In the genomic region with DNA sequence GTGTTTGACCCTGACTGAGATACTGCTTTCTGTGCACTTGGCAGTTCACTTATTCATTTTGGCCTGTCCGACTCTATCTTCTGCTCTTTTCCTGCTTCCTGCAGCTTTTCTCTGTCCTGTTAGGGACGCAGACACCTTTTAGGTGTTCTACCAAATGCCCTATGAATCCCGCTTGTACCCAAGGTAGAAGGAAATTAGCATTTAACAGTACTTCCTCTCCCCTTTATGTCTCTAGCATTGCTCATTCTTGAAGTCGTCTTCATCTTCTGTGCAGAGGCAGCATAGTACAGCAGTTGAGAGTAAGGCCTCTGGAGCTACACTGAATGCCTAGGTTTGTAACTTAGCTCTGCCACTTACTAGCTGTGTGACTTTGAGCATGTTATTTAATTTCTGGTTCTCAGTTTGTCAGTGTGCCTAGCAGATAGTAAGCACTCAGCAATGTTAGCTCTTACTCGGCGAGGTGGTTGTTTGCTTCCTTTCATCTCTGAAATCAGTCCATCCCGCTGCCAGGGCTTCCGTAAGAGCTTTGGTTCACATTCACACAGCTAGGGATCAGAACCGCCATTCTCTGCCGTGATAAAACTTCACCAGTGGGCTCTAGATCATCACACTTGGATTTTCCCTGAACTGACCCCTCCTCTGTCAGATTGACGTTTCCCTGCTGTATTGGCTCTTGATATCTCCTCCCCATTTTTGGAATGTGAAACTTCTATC, we compare ENCODE assay signal across 1 cellular context.
TF ChIP-seq lines count a peak whose summit lies in the region.

No MANE protein-coding gene starts in this region.

TF ChIP-seq in endothelial cell of umbilical vein, 7 proteins besides CTCF, POLR2A, EP300 and RAD21:
- no peak for TF ChIP-seq JUN (IDR thresholded peaks at IDR 0.05; ENCODE audit: borderline replicate concordance, insufficient read depth, insufficient read length, low read depth)
- TF ChIP-seq FOS (IDR thresholded peaks at IDR 0.05; ENCODE audit: borderline replicate concordance, insufficient read depth, low read length), result no peak
- no peak for TF ChIP-seq MYC (IDR thresholded peaks at IDR 0.05; ENCODE audit: low read depth, low read length)
- TF ChIP-seq EZH2 (IDR thresholded peaks at IDR 0.05; ENCODE audit: borderline replicate concordance, low read depth, low read length, severe bottlenecking), result no peak
- TF ChIP-seq GATA2 (IDR thresholded peaks at IDR 0.05; ENCODE audit: insufficient read depth, insufficient read length, low read depth, low read length), result no peak
- TF ChIP-seq POLR2AphosphoS5 (IDR thresholded peaks at IDR 0.05; ENCODE audit: insufficient read depth, low read depth, low read length), result no peak
- TF ChIP-seq, protein P1, sequence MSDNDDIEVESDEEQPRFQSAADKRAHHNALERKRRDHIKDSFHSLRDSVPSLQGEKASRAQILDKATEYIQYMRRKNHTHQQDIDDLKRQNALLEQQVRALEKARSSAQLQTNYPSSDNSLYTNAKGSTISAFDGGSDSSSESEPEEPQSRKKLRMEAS (IDR thresholded peaks at IDR 0.05; ENCODE audit: insufficient read depth, insufficient read length), result no peak
TF ChIP-seq in endothelial cell of umbilical vein: peak in this region for 0.
